In the genomic region with DNA sequence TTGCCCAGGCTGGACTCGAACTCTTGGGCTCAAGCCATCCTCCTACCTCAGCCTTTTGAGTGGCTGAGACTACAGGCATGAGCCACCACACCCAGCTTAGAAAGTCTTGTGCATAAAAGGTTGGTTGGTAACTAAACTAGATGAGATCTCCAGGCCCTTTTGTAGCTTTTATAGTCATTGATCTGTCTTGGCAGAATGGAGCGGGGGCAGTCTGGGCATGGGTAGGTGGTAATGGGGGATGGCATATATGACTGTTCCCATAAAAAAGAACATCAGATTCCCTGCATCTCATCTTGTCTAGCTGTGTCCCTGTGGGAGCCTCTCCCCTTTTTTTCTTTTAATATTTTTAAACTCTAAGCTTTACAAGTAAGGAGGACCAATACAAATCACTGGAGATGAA, we compare ENCODE assay signal across 28 cellular contexts.
"Had no signal": no experiment of that assay in that cellular context is flagged by ENCODE, and none has a peak within 500 bp of the region (broad histone marks: within the 10 kb centered on the region; RNA-seq: fewer than 3 reads in every experiment).

No MANE protein-coding gene starts in this region.

- H3K27me3 ChIP-seq: stomach, suprapubic skin, testis, thyroid gland, tibial nerve, upper lobe of left lung, upper lobe of right lung, uterus, vagina had no signal

- H3K4me1 Mint-ChIP-seq: stimulated activated effector memory CD8-positive, alpha-beta T cell treated with anti-CD3 and anti-CD28 coated beads, Interleukin-12 subunit alpha, Interleukin-12 subunit beta, amount 100 ng/mL, for 72 hours; stimulated activated memory B cell treated with anti-CD40 and anti-IgM and Interleukin-4, amounts not matched to agents 10 μg/mL and 1 μg/mL and 100 μg/mL, for 72 hours; stimulated activated naive B cell treated with anti-CD40 and anti-IgM and Interleukin-4, amounts not matched to agents 10 μg/mL and 1 μg/mL and 100 μg/mL, for 72 hours; stimulated activated naive CD8-positive, alpha-beta T cell treated with anti-CD3 and anti-CD28 coated beads, Interleukin-15, amount 100 ng/mL, for 72 hours had no signal

- H3K27me3 Mint-ChIP-seq: type B pancreatic cell had no signal

- H3K36me3 ChIP-seq: stomach, suprapubic skin, thoracic aorta, thyroid gland, tibial artery, tibial nerve, transverse colon, upper lobe of right lung, uterus, vagina had no signal

- H3K9me3 ChIP-seq: stomach, suprapubic skin, testis, thoracic aorta, thyroid gland, tibial artery, tibial nerve, transverse colon, upper lobe of left lung, upper lobe of right lung, uterus, vagina had no signal

- H3K27ac Mint-ChIP-seq: stimulated activated effector memory CD8-positive, alpha-beta T cell treated with anti-CD3 and anti-CD28 coated beads, Interleukin-12 subunit alpha, Interleukin-12 subunit beta, amount 100 ng/mL, for 72 hours; stimulated activated memory B cell treated with anti-CD40 and anti-IgM and Interleukin-4, amounts not matched to agents 10 μg/mL and 1 μg/mL and 100 μg/mL, for 72 hours; stimulated activated naive B cell treated with anti-CD40 and anti-IgM and Interleukin-4, amounts not matched to agents 10 μg/mL and 1 μg/mL and 100 μg/mL, for 72 hours; stimulated activated naive CD8-positive, alpha-beta T cell treated with anti-CD3 and anti-CD28 coated beads, Interleukin-15, amount 100 ng/mL, for 72 hours; stimulated activated naive CD8-positive, alpha-beta T cell treated with anti-CD3 and anti-CD28 coated beads, Interleukin-15, Interleukin-2, amounts not matched to agents 100 ng/mL and 50 ng/mL, for 24 hours; type B pancreatic cell had no signal

- H3K9me3 Mint-ChIP-seq: stimulated activated effector memory CD8-positive, alpha-beta T cell treated with anti-CD3 and anti-CD28 coated beads, Interleukin-12 subunit alpha, Interleukin-12 subunit beta, amount 100 ng/mL, for 72 hours; stimulated activated memory B cell treated with anti-CD40 and anti-IgM and Interleukin-4, amounts not matched to agents 10 μg/mL and 1 μg/mL and 100 μg/mL, for 72 hours; stimulated activated naive CD8-positive, alpha-beta T cell treated with anti-CD3 and anti-CD28 coated beads, Interleukin-15, Interleukin-2, amounts not matched to agents 100 ng/mL and 50 ng/mL, for 24 hours; type B pancreatic cell had no signal

- H3K4me3 ChIP-seq: stomach, suprapubic skin, testis, thoracic aorta, thyroid gland, tibial artery, tibial nerve, transverse colon, upper lobe of left lung, upper lobe of right lung, uterus, vagina had no signal

- H3K36me3 Mint-ChIP-seq: stimulated activated effector memory CD8-positive, alpha-beta T cell treated with anti-CD3 and anti-CD28 coated beads, Interleukin-12 subunit alpha, Interleukin-12 subunit beta, amount 100 ng/mL, for 72 hours; stimulated activated naive B cell treated with anti-CD40 and anti-IgM and Interleukin-4, amounts not matched to agents 10 μg/mL and 1 μg/mL and 100 μg/mL, for 72 hours; type B pancreatic cell had no signal

- DNase-seq: stimulated activated CD4-positive, alpha-beta T cell treated with anti-CD3 and anti-CD28 coated beads, Interleukin-2, amount 100 ng/mL, for 48 hours; stimulated activated CD4-positive, alpha-beta T cell treated with anti-CD3 and anti-CD28 coated beads, Interleukin-4, amount 100 ng/mL, for 1 hour; stimulated activated CD4-positive, alpha-beta T cell treated with anti-CD3 and anti-CD28 coated beads, Interleukin-4, amount 100 ng/mL, for 24 hours; stimulated activated CD4-positive, alpha-beta T cell treated with anti-CD3 and anti-CD28 coated beads, Interleukin-4, amount 100 ng/mL, for 4 hours; stimulated activated CD8-positive, alpha-beta memory T cell treated with anti-CD3 and anti-CD28 coated beads, Interleukin-4, amount 100 ng/mL, for 48 hours; stimulated activated naive B cell treated with anti-CD40 and anti-IgM and Interleukin-4, amounts not matched to agents 10 μg/mL and 1 μg/mL and 100 μg/mL, for 72 hours; stimulated activated naive CD4-positive, alpha-beta T cell; stimulated activated naive CD4-positive, alpha-beta T cell treated with Interleukin-2 at 50 U/mL for 16 hours; stimulated activated naive CD8-positive, alpha-beta T cell treated with anti-CD3 and anti-CD28 coated beads, Interleukin-15, amount 100 ng/mL, for 72 hours; stimulated activated naive CD8-positive, alpha-beta T cell treated with anti-CD3 and anti-CD28 coated beads, Interleukin-15, Interleukin-2, amounts not matched to agents 100 U/mL and 50 U/mL, for 24 hours; stomach; substantia nigra; testis; tibial artery; transverse colon; trophoblast cell; upper lobe of left lung; upper lobe of right lung; uterus had no signal

- H3K27ac ChIP-seq: stomach, suprapubic skin, testis, thoracic aorta, thyroid gland, tibial artery, tibial nerve, transverse colon, upper lobe of left lung, upper lobe of right lung, uterus, vagina had no signal

- H3K4me1 ChIP-seq: stomach, suprapubic skin, testis, thyroid gland, tibial artery, tibial nerve, transverse colon, upper lobe of left lung, upper lobe of right lung, uterus, vagina had no signal

- H3K4me3 Mint-ChIP-seq: stimulated activated effector memory CD8-positive, alpha-beta T cell treated with anti-CD3 and anti-CD28 coated beads, Interleukin-12 subunit alpha, Interleukin-12 subunit beta, amount 100 ng/mL, for 72 hours; stimulated activated memory B cell treated with anti-CD40 and anti-IgM and Interleukin-4, amounts not matched to agents 10 μg/mL and 1 μg/mL and 100 μg/mL, for 72 hours; stimulated activated naive B cell treated with anti-CD40 and anti-IgM and Interleukin-4, amounts not matched to agents 10 μg/mL and 1 μg/mL and 100 μg/mL, for 72 hours; stimulated activated naive CD8-positive, alpha-beta T cell treated with anti-CD3 and anti-CD28 coated beads, Interleukin-15, amount 100 ng/mL, for 72 hours; stimulated activated naive CD8-positive, alpha-beta T cell treated with anti-CD3 and anti-CD28 coated beads, Interleukin-15, Interleukin-2, amounts not matched to agents 100 ng/mL and 50 ng/mL, for 24 hours; type B pancreatic cell had no signal
